ENCODE assay signal across 21 cellular contexts in the genomic region with DNA sequence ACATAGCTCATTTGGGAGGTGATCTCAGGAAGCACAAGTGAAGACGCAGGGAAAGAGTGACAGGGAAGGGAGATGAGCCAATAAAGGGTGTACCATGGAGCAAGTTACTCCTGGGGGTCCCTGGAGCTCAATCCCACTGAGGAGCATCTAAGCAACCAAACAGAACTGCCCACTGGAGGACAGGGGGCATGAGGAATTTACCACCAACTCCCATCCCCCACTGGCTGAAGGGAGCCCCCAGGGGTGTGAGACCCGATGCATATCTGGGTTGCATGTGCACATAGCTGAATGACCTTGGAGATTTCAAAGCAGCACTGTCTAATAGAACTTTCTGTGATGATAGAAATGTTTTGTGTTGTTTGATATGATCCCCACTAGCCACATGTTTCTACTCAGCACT. TPM values are rescaled to one million over a fixed set of nuclear protein-coding genes. Genes with fewer than 3 reads are reported as not detected.
DNase-seq lines count a peak whose midpoint lies in the region; ATAC-seq and TF ChIP-seq lines count a peak whose summit lies in the region.
"Had no signal": no experiment of that assay in that cellular context is flagged by ENCODE, and none has a peak within 500 bp of the region (broad histone marks: within the 10 kb centered on the region; RNA-seq: fewer than 3 reads in every experiment).

No MANE protein-coding gene starts in this region.

- H3K27me3 ChIP-seq in left ventricle myocardium inferior (ENCODE audit: low read depth) = no peaks in the 10 kb centered on the region

- peaks cover 9% of the 10 kb centered on the region for H3K4me1 ChIP-seq in left ventricle myocardium inferior

- peaks cover 12% of the 10 kb centered on the region for H3K9me3 ChIP-seq in left ventricle myocardium inferior (replicated peaks)

- no peaks in the 10 kb centered on the region for H3K36me3 ChIP-seq in left ventricle myocardium inferior

- no peak for ATAC-seq in sciatic nerve

- peak; percentile 62 for DNase-seq in cardiac septum (ENCODE audit: low spot score)
- DNase-seq in left ventricle myocardium inferior = no peak
- DNase-seq in ecto neural progenitor cell (ENCODE audit: low spot score) = peak; percentile 8
- DNase-seq in islet precursor cell = peak; percentile 8
- DNase-seq in sciatic nerve (ENCODE audit: low spot score) = peak; percentile 30
- no peak for DNase-seq in stimulated activated CD4-positive, alpha-beta T cell treated with anti-CD3 and anti-CD28 coated beads, Interleukin-2, amount 100 ng/mL, for 48 hours
- no peak for DNase-seq in EL
- DNase-seq in NCI-H2029 (lab: John Stamatoyannopoulos, UW) = no peak
- DNase-seq: C1 segment of cervical spinal cord; Calu3; CD4-positive, alpha-beta memory T cell; COR-L47; DMS53; DMS79 treated with DMSO at 0.1 percent for 48 hours; GM23248; H7; HCEC 1CT had no signal

- intact Hi-C loops in cardiac septum (cut with DNase I) (no loop called here), left ventricle myocardium inferior (cut with micrococcal nuclease) (no loop called here), sciatic nerve (cut with DNase I) (no loop called here)

- H3K4me3 ChIP-seq in left ventricle myocardium inferior = no peak overlapping the region
- H3K4me3 ChIP-seq: GM23248 had no signal

- no peak overlapping the region for H3K27ac ChIP-seq in left ventricle myocardium inferior (replicated peaks)
- H3K27ac ChIP-seq: GM23248 had no signal

- no peak for TF ChIP-seq CTCF in left ventricle myocardium inferior (IDR thresholded peaks at IDR 0.05; ENCODE audit: borderline replicate concordance)

RNA-seq across cellular contexts. Expression of gene C16orf82, which starts 29.6 kb away (rescaled TPM):
- not detected for total RNA-seq in cardiac septum
- not detected for total RNA-seq in left ventricle myocardium inferior
- total RNA-seq in sciatic nerve = 0.22 TPM
- total RNA-seq: A172; A673; Calu3; CD4-positive, alpha-beta memory T cell; Daoy; GM23248; H1; H7 had no signal

Comparison
In these comparisons a context has a peak if more than half of its experiments do, and no peak if none do; other contexts are left out.
1. DNase-seq: peak in cardiac septum (single experiment), ecto neural progenitor cell (single experiment), islet precursor cell (single experiment) and sciatic nerve (single experiment); none in left ventricle myocardium inferior (single experiment), stimulated activated CD4-positive, alpha-beta T cell treated with anti-CD3 and anti-CD28 coated beads, Interleukin-2, amount 100 ng/mL, for 48 hours (0 of 2), EL (single experiment) and NCI-H2029 (single experiment).